8 cellular contexts compared by ENCODE assay signal in the genomic region with DNA sequence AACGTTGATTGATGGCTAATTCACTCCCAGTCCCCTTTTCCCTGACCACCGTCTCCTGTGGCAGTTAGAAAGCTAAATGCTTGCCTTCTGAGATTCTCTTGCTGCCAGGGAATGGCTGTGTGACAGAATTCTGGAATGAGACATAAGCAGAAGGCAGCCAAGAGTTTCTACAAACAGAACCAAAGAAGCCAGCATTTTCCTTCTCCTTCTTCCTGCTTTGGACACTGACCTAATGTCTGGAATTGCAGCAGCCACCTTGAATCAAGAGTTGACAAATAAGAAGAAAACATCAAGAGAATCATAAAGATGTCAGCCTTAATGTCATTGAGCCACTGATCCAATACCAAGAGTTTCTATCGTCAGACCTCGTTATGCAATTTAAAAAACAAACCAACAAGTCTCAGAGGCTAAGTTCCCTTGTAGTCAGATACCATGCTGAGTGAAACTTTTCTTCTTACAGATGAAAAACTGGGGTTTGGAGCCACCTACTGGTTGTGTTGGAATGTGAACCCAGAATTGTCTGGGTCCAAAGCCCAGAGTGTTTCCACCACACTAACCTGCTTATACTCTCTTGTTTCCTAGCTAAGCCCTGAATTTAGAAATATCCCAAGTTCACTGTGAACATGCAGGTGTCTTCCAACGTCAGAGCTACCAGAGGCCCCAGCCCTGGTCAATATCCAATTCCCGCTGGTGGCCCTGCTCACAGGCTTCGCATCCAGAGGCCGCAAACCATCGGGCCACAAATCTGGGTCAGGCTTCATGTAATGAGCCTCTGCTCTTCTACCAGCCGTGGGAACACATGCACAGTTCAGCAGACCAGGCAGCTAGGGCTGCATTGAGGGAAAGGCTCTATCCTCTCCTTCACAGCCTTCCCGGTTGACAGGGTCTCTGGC. TPM values are rescaled to one million over a fixed set of nuclear protein-coding genes. Genes with fewer than 3 reads are reported as not detected.
A peak's percentile ranks its signal among the peaks of the same experiment; 100 is the strongest.
DNase-seq lines count a peak whose midpoint lies in the region; ATAC-seq and TF ChIP-seq lines count a peak whose summit lies in the region.

No MANE protein-coding gene starts in this region.

- H3K4me3 ChIP-seq in AG04450 (ENCODE audit: low read depth, low read length) (no peak overlapping the region), OCI-LY7 (ENCODE audit: low read depth, low read length, poor library complexity, severe bottlenecking) (no peak overlapping the region), fibroblast of lung (replicated peaks in 1 of 4; ENCODE audit: control extremely low read depth in 1 of 4, insufficient read depth in 1 of 4, low read depth in 3 of 4, low read length in 4 of 4) (no peak overlapping the region), testis (no peak overlapping the region)

- no peak for TF ChIP-seq POLR2A in testis (IDR thresholded peaks at IDR 0.05)

- POLR2A ChIA-PET in AG04450 (lab: Yijun Ruan, JAX) = no interaction called here
- POLR2A ChIA-PET in OCI-LY7 (lab: Charles Lee) = interaction anchor here (0.5 to 0.8 kb wide), 3 partner anchors 262 to 709 kb away, joined by 3 to 6 read pairs (median 3); no protein-coding TSS in a partner anchor

- BruUV-seq in OCI-LY7 (replicated peaks; lab: Mats Ljungman, UMichigan) = no TSS peak

- no peaks in the 10 kb centered on the region for H3K36me3 ChIP-seq in OCI-LY7 (ENCODE audit: insufficient read depth, low read length)
- no peaks in the 10 kb centered on the region for H3K36me3 ChIP-seq in fibroblast of lung (ENCODE audit: control insufficient read depth, insufficient read depth, low read length)
- H3K36me3 ChIP-seq in testis (ENCODE audit: low read depth, missing control alignments) = no peaks in the 10 kb centered on the region

- H3K9ac ChIP-seq in fibroblast of lung (ENCODE audit: insufficient read depth, low read length) = no peak overlapping the region

- H3K4me1 ChIP-seq in OCI-LY7 (ENCODE audit: insufficient read depth, low read length, poor library complexity, severe bottlenecking) (peaks cover 14% of the 10 kb centered on the region), fibroblast of lung (ENCODE audit: control insufficient read depth, extremely low read depth, insufficient read depth, low read length) (no peaks in the 10 kb centered on the region), testis (no peaks in the 10 kb centered on the region)

- H3K9me3 Mint-ChIP-seq in natural killer cell = no peaks in the 10 kb centered on the region

- peak; percentile 75 for TF ChIP-seq CTCF in AG04450 (IDR thresholded peaks at IDR 0.05; ENCODE audit: low read depth, low read length)
- peak; percentile 93 for TF ChIP-seq CTCF in OCI-LY7 (conservative IDR thresholded peaks at IDR 0.05; ENCODE audit: low read length)
- peak; percentile 71 to 72 for TF ChIP-seq CTCF in fibroblast of lung (conservative IDR thresholded peaks at IDR 0.05 in 1 of 2, IDR thresholded peaks at IDR 0.05 in 1 of 2; ENCODE audit: low read depth in 1 of 2, low read length in 2 of 2)
- peak; percentile 75 for TF ChIP-seq CTCF in natural killer cell (IDR thresholded peaks at IDR 0.05)
- TF ChIP-seq CTCF in testis (IDR thresholded peaks at IDR 0.05) = peak; percentile 59 to 65 (median 64)

- CTCF ChIA-PET in AG04450 (lab: Charles Lee) (interaction anchor here (0.6 to 9.6 kb wide), 22 partner anchors 11 to 476 kb away, joined by 3 to 432 read pairs (median 4); no protein-coding TSS in a partner anchor), OCI-LY7 (lab: Charles Lee; ENCODE audit: unreplicated experiment) (interaction anchor here (1.2 kb wide), 1 partner anchor 264 kb away, joined by 3 read pairs; no protein-coding TSS in a partner anchor)

- H3K27ac Mint-ChIP-seq in natural killer cell = no peak overlapping the region

- H2AFZ ChIP-seq in OCI-LY7 (ENCODE audit: low read length) (no peak overlapping the region), fibroblast of lung (ENCODE audit: low read length) (no peak overlapping the region)

- peaks cover 22% of the 10 kb centered on the region for H3K27me3 ChIP-seq in AG04450 (ENCODE audit: control insufficient read depth, insufficient read depth, low read length)
- H3K27me3 ChIP-seq in fibroblast of lung (ENCODE audit: control insufficient read depth, insufficient read depth, low read length) = peaks cover 4% of the 10 kb centered on the region
- H3K27me3 ChIP-seq in testis = no peaks in the 10 kb centered on the region

- ATAC-seq in GM18858 (IDR thresholded peaks at IDR 0.05; ENCODE audit: unreplicated experiment) = peak; percentile 67
- peak; percentile 84 to 85 (median 85) for ATAC-seq in natural killer cell

- DNase-seq in AG04450 (ENCODE audit: low read depth, low spot score) = peak; percentile 49
- peak; percentile 70 for DNase-seq in HT1080 (ENCODE audit: low read depth)
- DNase-seq in OCI-LY7 (ENCODE audit: low spot score) = peak; percentile 79
- DNase-seq in activated T-cell treated with anti-CD3 and anti-CD28 coated beads for 48 hours (ENCODE audit: low read depth) = peak; percentile 28
- peak; percentile 57 to 85 for DNase-seq in fibroblast of lung (ENCODE audit: low read depth in 2 of 2)
- no peak for DNase-seq in natural killer cell
- DNase-seq in testis = peak; percentile 74

- H4K20me1 ChIP-seq in OCI-LY7 (ENCODE audit: insufficient read depth, low read length) (no peaks in the 10 kb centered on the region), fibroblast of lung (ENCODE audit: control insufficient read depth, extremely low read depth, insufficient read depth, low read length) (no peaks in the 10 kb centered on the region)

- H3K4me2 ChIP-seq in OCI-LY7 (ENCODE audit: low read length) (no peak overlapping the region), fibroblast of lung (ENCODE audit: extremely low read depth, insufficient read depth, low read length) (no peak overlapping the region)

- H3K4me1 Mint-ChIP-seq in natural killer cell = peaks cover 4% of the 10 kb centered on the region in 2 donors

- H3K27ac ChIP-seq in AG04450 (ENCODE audit: low read depth, low read length) (no peak overlapping the region), OCI-LY7 (ENCODE audit: low read depth, low read length, poor library complexity, severe bottlenecking) (no peak overlapping the region), fibroblast of lung (ENCODE audit: insufficient read depth, low read length) (no peak overlapping the region), testis (no peak overlapping the region)

- no peaks in the 10 kb centered on the region for H3K36me3 Mint-ChIP-seq in natural killer cell

- H3K4me3 Mint-ChIP-seq in natural killer cell = no peak overlapping the region

- H3K9me3 ChIP-seq in AG04450 (ENCODE audit: control insufficient read depth, insufficient read depth, low read length) (no peaks in the 10 kb centered on the region), OCI-LY7 (ENCODE audit: low read length) (no peaks in the 10 kb centered on the region), fibroblast of lung (ENCODE audit: control insufficient read depth, insufficient read depth, low read depth, low read length) (no peaks in the 10 kb centered on the region), testis (no peaks in the 10 kb centered on the region)

- no peaks in the 10 kb centered on the region for H3K27me3 Mint-ChIP-seq in natural killer cell (ENCODE audit: low read depth in 2 of 2)

- H3K79me2 ChIP-seq in OCI-LY7 (ENCODE audit: insufficient read depth, low read depth, low read length) (no peaks in the 10 kb centered on the region), fibroblast of lung (ENCODE audit: control insufficient read depth, insufficient read depth, low read length) (no peaks in the 10 kb centered on the region)

- intact Hi-C loops in OCI-LY7 (cut with micrococcal nuclease; ENCODE audit: unreplicated experiment) (loop anchor here (1.0 kb wide), 1 partner anchor 264 kb away; no protein-coding TSS in a partner anchor), natural killer cell (cut with micrococcal nuclease) (loop anchor here (1.0 to 5.0 kb wide), 3 partner anchors 202 to 381 kb away; no protein-coding TSS in a partner anchor), testis (cut with DNase I; ENCODE audit: low total_unique reads) (loop anchor here (5.0 to 10.0 kb wide), 2 partner anchors 201 to 264 kb away; no protein-coding TSS in a partner anchor)

- H3K9me2 ChIP-seq in OCI-LY7 (ENCODE audit: insufficient read depth, low read length) = no peaks in the 10 kb centered on the region

- 67 to 68% methylated on average over 11 of the region's 11 CpGs for WGBS in testis, 2 donors

RNA-seq across cellular contexts. Expression of gene MCF2L2, which starts 42.5 kb away (rescaled TPM):
- polyA plus RNA-seq in AG04450 (2011; rRNA removed) (not detected in 2 replicates), fibroblast of lung (0.05 and 0.08 TPM in 2 replicates), testis (ENCODE audit: insufficient read depth, low read depth, low replicate concordance) (6.8 TPM)
- polyA minus RNA-seq in AG04450 (2011; rRNA and poly(A)+ RNA removed) = not detected in 2 replicates
- 1.8 and 3.4 TPM in 2 replicates for total RNA-seq in HT1080 (2014; rRNA removed; shearing (Covaris generic))
- polyA plus RNA-seq in HT1080 (2015; cell fraction: cytosol; rRNA removed) = 1.2 and 2.2 TPM in 2 replicates
- 1.8 and 4.6 TPM in 2 replicates for polyA plus RNA-seq in HT1080 (2015; cell fraction: nucleus; rRNA removed)
- 4.9 and 6.6 TPM in 2 replicates for total RNA-seq in OCI-LY7 (2014; rRNA removed; shearing (Covaris generic))
- total RNA-seq in OCI-LY7 (2022) (8.0 and 8.1 TPM in 2 replicates), fibroblast of lung (under 0.01 TPM in 2 replicates), natural killer cell (1 to 10 TPM; 2.2 to 4.9 (median 2.7) TPM), testis (10 to 100 TPM; 14.6 to 24.2 TPM)
- polyA plus RNA-seq in fibroblast of lung (2012) = 0.08 TPM in 1 of 2 replicates, not detected in the other
- not detected in 2 replicates for polyA minus RNA-seq in fibroblast of lung (ENCODE audit: low replicate concordance)
